ENCODE assay signal across 19 cellular contexts in the genomic region with DNA sequence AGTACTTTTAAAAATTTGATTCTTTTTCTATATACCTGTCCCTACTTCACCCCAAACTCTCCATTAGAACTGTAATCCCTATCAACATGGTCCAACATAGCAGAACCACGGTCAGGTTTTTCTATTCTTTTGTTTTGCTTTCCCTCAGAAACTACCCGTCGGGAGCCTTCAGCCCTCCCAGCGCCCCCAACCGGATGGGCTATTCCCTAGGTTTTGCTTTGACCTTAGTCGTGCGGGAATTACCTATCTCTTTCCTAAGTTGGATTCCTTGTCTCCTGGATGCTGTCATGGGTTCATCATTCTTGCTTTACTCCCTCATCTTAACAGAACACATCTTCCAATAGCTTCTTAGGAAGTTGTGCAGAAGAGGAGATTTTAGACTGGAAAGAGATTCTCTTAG.
DNase-seq lines count a peak whose midpoint lies in the region; ATAC-seq, FAIRE-seq and TF ChIP-seq lines count a peak whose summit lies in the region.
"Had no signal": no experiment of that assay in that cellular context is flagged by ENCODE, and none has a peak within 500 bp of the region (broad histone marks: within the 10 kb centered on the region; RNA-seq: fewer than 3 reads in every experiment).

No MANE protein-coding gene starts in this region.

- H3K9me1 ChIP-seq in K562 (ENCODE audit: control insufficient read depth, insufficient read depth, low read length): no peaks in the 10 kb centered on the region

- H3K9me3 ChIP-seq in H9 (ENCODE audit: control insufficient read depth, low read depth, low read length): no peaks in the 10 kb centered on the region
- no peaks in the 10 kb centered on the region for H3K9me3 ChIP-seq in K562 (replicated peaks; ENCODE audit: control insufficient read depth, insufficient read depth, low read depth, low read length)
- H3K9me3 ChIP-seq in gastrocnemius medialis: no peaks in the 10 kb centered on the region
- no peaks in the 10 kb centered on the region for H3K9me3 ChIP-seq in heart right ventricle
- no peaks in the 10 kb centered on the region for H3K9me3 ChIP-seq in aorta (ENCODE audit: control insufficient read depth, low read length)

- no peak for TF ChIP-seq EP300 in K562 (IDR thresholded peaks at IDR 0.05; ENCODE audit: low read length)

- no peak overlapping the region for H4K8ac ChIP-seq in H9 (replicated peaks; ENCODE audit: insufficient read length, low read depth, low read length)

- no peak overlapping the region for H2BK20ac ChIP-seq in H9 (ENCODE audit: low read depth, low read length, poor library complexity, severe bottlenecking)

- H3K9ac ChIP-seq in H9 (ENCODE audit: extremely low read depth, insufficient read length, low read length) (no peak overlapping the region), K562 (ENCODE audit: insufficient read depth in 1 of 2, low read depth in 2 of 2, low read length in 2 of 2) (no peak overlapping the region)

- ATAC-seq in K562: no peak
- ATAC-seq in gastrocnemius medialis: no peak
- no peak for ATAC-seq in heart right ventricle
- no peak for ATAC-seq in aorta (ENCODE audit: low FRiP score)
- ATAC-seq in HG03175 (IDR thresholded peaks at IDR 0.05; ENCODE audit: unreplicated experiment): no peak
- ATAC-seq in activated CD4-positive, CD25-positive, alpha-beta regulatory T cell treated with anti-CD3 and anti-CD28 coated beads, Interleukin-2, amount 50 U/mL, for 24 hours: no peak
- ATAC-seq: GM12878 had no signal

- H2BK5ac ChIP-seq in H9 (ENCODE audit: insufficient read length, low read length): no peak overlapping the region

- H3K14ac ChIP-seq in H9 (ENCODE audit: insufficient read depth, low read length): no peak overlapping the region

- H3K27me3 Mint-ChIP-seq in H9 (ENCODE audit: low read depth): peaks cover 1% of the 10 kb centered on the region; the same call in 1 of the 2 replicates
- H3K27me3 Mint-ChIP-seq in osteocyte (ENCODE audit: unreplicated experiment): no peaks in the 10 kb centered on the region

- H3K27me3 ChIP-seq in H9 (ENCODE audit: insufficient read depth, low read length) (no peaks in the 10 kb centered on the region), K562 (ENCODE audit: control insufficient read depth in 2 of 2, insufficient read depth in 2 of 2, low read length in 2 of 2) (peaks cover 4 to 15% of the 10 kb centered on the region in 2 experiments), gastrocnemius medialis (no peaks in the 10 kb centered on the region), heart right ventricle (no peaks in the 10 kb centered on the region), aorta (ENCODE audit: control insufficient read depth in 1 of 2, insufficient read depth in 2 of 2, low read length in 1 of 2) (no peaks in the 10 kb centered on the region)

- H3K79me2 ChIP-seq in H9 (ENCODE audit: insufficient read depth, low read length) (peaks cover 4% of the 10 kb centered on the region; the same call in 1 of the 2 replicates), K562 (ENCODE audit: control insufficient read depth, insufficient read depth, low read length) (no peaks in the 10 kb centered on the region)

- no peak overlapping the region for H4K5ac ChIP-seq in H9 (ENCODE audit: insufficient read length, low read depth, low read length)

- no CpG with 5 or more reads among the region's 7 CpGs for WGBS in H9 (ENCODE audit: extremely low coverage, insufficient read length, low lambda C conversion rate)
- WGBS in K562 (ENCODE audit: insufficient coverage, low coverage, missing lambda C conversion rate): 4% methylated on average over 7 of the region's 7 CpGs
- WGBS in heart right ventricle, 2 donors: 94 to 97% methylated on average over 7 of the region's 7 CpGs
- WGBS in aorta, 2 donors: 93 to 94% methylated on average over 7 of the region's 7 CpGs

- no peak overlapping the region for H3K4me3 ChIP-seq in K562
- no peak overlapping the region for H3K4me3 ChIP-seq in gastrocnemius medialis
- H3K4me3 ChIP-seq in heart right ventricle: no peak overlapping the region
- H3K4me3 ChIP-seq in aorta (ENCODE audit: low read length in 2 of 2): no peak overlapping the region
- H3K4me3 ChIP-seq: GM12878 had no signal

- H3K36me3 Mint-ChIP-seq in H9 (ENCODE audit: insufficient read depth in 1 of 3, low read depth in 3 of 3): peaks cover 4 to 13% (median 10%) of the 10 kb centered on the region in 3 experiments
- H3K36me3 Mint-ChIP-seq in osteocyte (ENCODE audit: unreplicated experiment): peaks cover 10% of the 10 kb centered on the region
- H3K36me3 Mint-ChIP-seq: CD4-positive, alpha-beta memory T cell had no signal

- no peak overlapping the region for H2AFZ ChIP-seq in H9 (ENCODE audit: low read length)
- H2AFZ ChIP-seq in K562 (ENCODE audit: low read depth, low read length): no peak overlapping the region

- H3K4me3 Mint-ChIP-seq in H9 (no peak overlapping the region), osteocyte (ENCODE audit: unreplicated experiment) (no peak overlapping the region)
- H3K4me3 Mint-ChIP-seq: CD4-positive, alpha-beta memory T cell had no signal

- POLR2A ChIA-PET in K562 (lab: Yijun Ruan, JAX): interaction anchor here (0.9 to 1.7 kb wide), 3 partner anchors 10 to 15 kb away, joined by 3 to 6 read pairs (median 4); no protein-coding TSS in a partner anchor

- TF ChIP-seq POLR2A in K562 (conservative IDR thresholded peaks at IDR 0.05) (no peak), gastrocnemius medialis (IDR thresholded peaks at IDR 0.05) (no peak)

- H3K27ac Mint-ChIP-seq in H9 (peak overlapping the region in 2 of 3 experiments; percentile 21 to 69; a peak in 3 of 7 replicates), osteocyte (ENCODE audit: unreplicated experiment) (peak overlapping the region; percentile 32)
- H3K27ac Mint-ChIP-seq: CD4-positive, alpha-beta memory T cell had no signal

- H4K91ac ChIP-seq in H9 (ENCODE audit: insufficient read length, low read depth, low read length): no peak overlapping the region

- no peak overlapping the region for H3K56ac ChIP-seq in H9 (ENCODE audit: insufficient read length, low read depth, low read length)

- H3K9me3 Mint-ChIP-seq in H9: no peaks in the 10 kb centered on the region; a peak in 1 of 5 replicates
- H3K9me3 Mint-ChIP-seq in osteocyte (ENCODE audit: unreplicated experiment): no peaks in the 10 kb centered on the region
- H3K9me3 Mint-ChIP-seq: CD4-positive, alpha-beta memory T cell had no signal

- H2BK15ac ChIP-seq in H9 (ENCODE audit: low read depth, low read length): no peak overlapping the region

- H3K4me1 ChIP-seq in H9 (ENCODE audit: insufficient read depth, low read length) (peaks cover 3% of the 10 kb centered on the region; the same call in 1 of the 2 replicates), K562 (replicated peaks in 1 of 2; ENCODE audit: control insufficient read depth in 2 of 2, insufficient read depth in 2 of 2, low read length in 2 of 2) (no peaks in the 10 kb centered on the region), gastrocnemius medialis (peaks cover 52 to 57% of the 10 kb centered on the region in 2 donors), heart right ventricle (peaks cover 0 to 32% (median 10%) of the 10 kb centered on the region in 9 donors), aorta (ENCODE audit: control insufficient read depth in 1 of 2, insufficient read depth in 2 of 2, low read length in 2 of 2) (peaks cover 0 to 4% of the 10 kb centered on the region in 2 donors)

- CTCF ChIA-PET in K562 (lab: Yijun Ruan, JAX; ENCODE audit: low intra/inter-chr PET ratio): interaction anchor here (1.1 kb wide), 1 partner anchor 50 kb away, joined by 3 read pairs; no protein-coding TSS in a partner anchor

- H3K23ac ChIP-seq in H9 (ENCODE audit: insufficient read length, low read depth, low read length): no peak overlapping the region

- no peak overlapping the region for H3K4ac ChIP-seq in H9 (ENCODE audit: low read depth, low read length)

- TF ChIP-seq CTCF in H9 (conservative IDR thresholded peaks at IDR 0.05) (no peak), K562 (IDR thresholded peaks at IDR 0.05 in 2 of 3, conservative IDR thresholded peaks at IDR 0.05 in 1 of 3; ENCODE audit: insufficient read depth in 2 of 3, low read depth in 1 of 3, low read length in 3 of 3) (peak in 2 of 3 experiments; percentile 12 to 17; a peak in 1 of 6 replicates), osteocyte (IDR thresholded peaks at IDR 0.05) (no peak), gastrocnemius medialis (IDR thresholded peaks at IDR 0.05 in 4 of 5, conservative IDR thresholded peaks at IDR 0.05 in 1 of 5) (no peak), heart right ventricle (IDR thresholded peaks at IDR 0.05) (no peak)

- no peak for DNase-seq in H9
- no peak for DNase-seq in K562 (ENCODE audit: extremely low read depth in 1 of 4, low spot score in 3 of 4)
- no peak for DNase-seq in osteocyte (ENCODE audit: extremely low spot score, unreplicated experiment)
- no peak for DNase-seq in gastrocnemius medialis
- no peak for DNase-seq in heart right ventricle
- DNase-seq in aorta: no peak
- DNase-seq: C1 segment of cervical spinal cord; Calu3; CD4-positive, alpha-beta memory T cell; COR-L47; DMS153; DND-41; GOT3; HCEC 1CT had no signal

- no peak overlapping the region for H3K18ac ChIP-seq in H9 (ENCODE audit: insufficient read length, low read depth, low read length)

- H2BK120ac ChIP-seq in H9 (ENCODE audit: low read depth, low read length, poor library complexity, severe bottlenecking): no peak overlapping the region

- no peak for FAIRE-seq in K562 (lab: Jason Lieb, UNC)
- FAIRE-seq: GM12878, GM19239, H54 had no signal

- BruUV-seq in K562 (replicated peaks; lab: Mats Ljungman, UMichigan): no TSS peak

- H2BK12ac ChIP-seq in H9 (ENCODE audit: insufficient read length, low read depth, low read length): no peak overlapping the region

- H3K4me1 Mint-ChIP-seq in H9: peaks cover 26 to 28% of the 10 kb centered on the region in 2 experiments
- H3K4me1 Mint-ChIP-seq in osteocyte (ENCODE audit: unreplicated experiment): peaks cover 20% of the 10 kb centered on the region

- H4K20me1 ChIP-seq in H9 (ENCODE audit: control insufficient read depth, insufficient read depth, insufficient read length) (no peaks in the 10 kb centered on the region), K562 (replicated peaks; ENCODE audit: control insufficient read depth, insufficient read depth, low read length) (no peaks in the 10 kb centered on the region)

- no peak overlapping the region for H3T11ph ChIP-seq in H9 (ENCODE audit: low read length)

- H3K79me1 ChIP-seq in H9 (ENCODE audit: insufficient read depth, low read depth, low read length, poor library complexity, severe bottlenecking): peaks cover 2% of the 10 kb centered on the region

- intact Hi-C loops in K562 (cut with micrococcal nuclease) (no loop called here), gastrocnemius medialis (cut with DNase I; ENCODE audit: low total_unique reads) (no loop called here), heart right ventricle (cut with DNase I) (no loop called here), aorta (cut with DNase I) (no loop called here)

- H2AK5ac ChIP-seq in H9 (ENCODE audit: insufficient read length, low read length): no peak overlapping the region

- H3K36me3 ChIP-seq in K562 (ENCODE audit: control insufficient read depth, insufficient read depth, low read length) (no peaks in the 10 kb centered on the region), gastrocnemius medialis (no peaks in the 10 kb centered on the region), heart right ventricle (peaks cover 0 to 19% (median 0%) of the 10 kb centered on the region in 9 donors), aorta (ENCODE audit: control insufficient read depth in 1 of 2, insufficient read depth in 2 of 2, low read length in 1 of 2) (no peaks in the 10 kb centered on the region)

- in situ Hi-C loops in K562 (cut with MboI) (no loop called here), gastrocnemius medialis (cut with MboI; ENCODE audit: low sequenced_read_pairs in 4 of 4) (no loop called here)

- H3K4me2 ChIP-seq in H9 (ENCODE audit: insufficient read depth, insufficient read length, low read length) (no peak overlapping the region), K562 (ENCODE audit: insufficient read depth, low read length) (no peak overlapping the region)

- no peaks in the 10 kb centered on the region for H3K23me2 ChIP-seq in H9 (ENCODE audit: insufficient read length, low read depth, low read length, poor library complexity, severe bottlenecking)

- H3K27ac ChIP-seq in H9 (ENCODE audit: insufficient read length, low read depth, low read length): peak overlapping the region; percentile 49
- no peak overlapping the region for H3K27ac ChIP-seq in K562 (ENCODE audit: extremely low read depth, low read depth, low read length)
- H3K27ac ChIP-seq in gastrocnemius medialis: peak overlapping the region in 3 of 4 donors; percentile 57 to 67 (median 64)
- H3K27ac ChIP-seq in heart right ventricle: no peak overlapping the region
- no peak overlapping the region for H3K27ac ChIP-seq in aorta (ENCODE audit: low read depth in 1 of 2, low read length in 2 of 2)

- 0 out of 4 replicates have a peak, but pooled peaks of 1 of the 2 experiments have one; percentile 8 for TF ChIP-seq RAD21 in K562 (CRISPR knock-in tag; conservative IDR thresholded peaks at IDR 0.05 in 1 of 2, IDR thresholded peaks at IDR 0.05 in 1 of 2)

Comparison
In these comparisons a context has a peak if more than half of its experiments do, and no peak if none do; other contexts are left out.
1. H3K27ac ChIP-seq: peak in H9 (single experiment) and gastrocnemius medialis (3 of 4); none in K562 (single experiment), heart right ventricle (0 of 10) and aorta (0 of 2).
2. CTCF ChIP-seq: peak in K562 (2 of 3); none in H9 (single experiment), osteocyte (single experiment), gastrocnemius medialis (0 of 5) and heart right ventricle (0 of 9).